1 cellular context compared by ENCODE assay signal in the genomic region with DNA sequence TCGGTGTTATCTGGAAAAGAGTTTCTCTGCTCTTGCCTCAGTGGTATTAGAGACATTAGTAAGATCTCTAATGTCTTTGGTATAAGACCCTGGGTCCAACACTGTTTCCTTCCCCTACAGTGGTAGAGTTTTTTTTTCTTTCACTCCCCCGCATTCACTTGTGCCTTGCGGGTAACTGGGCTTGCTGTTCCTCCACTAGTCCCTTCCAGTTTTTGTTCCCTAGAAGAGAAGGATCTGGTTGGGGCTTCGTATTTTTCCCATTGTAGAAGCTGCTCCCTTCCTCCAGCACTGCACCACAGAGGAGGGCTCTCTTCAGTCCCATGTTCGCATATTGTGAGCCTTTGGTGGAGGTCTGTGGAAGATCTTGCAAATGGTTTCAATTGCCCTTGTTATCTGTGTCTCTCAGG.
TF ChIP-seq lines count a peak whose summit lies in the region.

No MANE protein-coding gene starts in this region.

TF ChIP-seq in GM23338, 12 proteins besides CTCF, POLR2A, EP300 and RAD21 (continued from another document):
- no peak for TF ChIP-seq ZNF462 (CRISPR knock-in tag; IDR thresholded peaks at IDR 0.05)
- no peak for TF ChIP-seq CREB1 (CRISPR knock-in tag; IDR thresholded peaks at IDR 0.05; ENCODE audit: low read depth)
- TF ChIP-seq ZNF114 (CRISPR knock-in tag; IDR thresholded peaks at IDR 0.05), result no peak
TF ChIP-seq in GM23338: peak in this region for 0.
